9 cellular contexts compared by ENCODE assay signal in genomic region chr21:41396452-41397107, GRCh38. TPM values are rescaled to one million over a fixed set of nuclear protein-coding genes. Genes with fewer than 3 reads are reported as not detected.
A peak's percentile ranks its signal among the peaks of the same experiment; 100 is the strongest.
DNase-seq lines count a peak whose midpoint lies in the region; ATAC-seq, FAIRE-seq and TF ChIP-seq lines count a peak whose summit lies in the region.
"Had no signal": no experiment of that assay in that cellular context is flagged by ENCODE, and none has a peak within 500 bp of the region (broad histone marks: within the 10 kb centered on the region; RNA-seq: fewer than 3 reads in every experiment).

No MANE protein-coding gene starts in this region.

- CTCF ChIA-PET in mammary epithelial cell (lab: Charles Lee; ENCODE audit: low non-redundant PET): no interaction called here
- CTCF ChIA-PET in HepG2 (lab: Yijun Ruan, JAX; ENCODE audit: low intra/inter-chr PET ratio, low total read pairs): no interaction called here

- H3K27me3 ChIP-seq in mammary epithelial cell (ENCODE audit: insufficient read depth, low read length) (no peaks in the 10 kb centered on the region), HepG2 (ENCODE audit: control insufficient read depth in 1 of 2, insufficient read depth in 2 of 2, low read length in 2 of 2) (no peaks in the 10 kb centered on the region)

- DNase-seq in NB4 (ENCODE audit: low read depth) (peak; percentile 91), mammary epithelial cell (peak; percentile 8), HepG2 (ENCODE audit: low spot score) (no peak), ureter (ENCODE audit: low spot score) (peak; percentile 69), HPDE6-E6E7 (ENCODE audit: extremely low spot score) (no peak)
- DNase-seq in stimulated activated CD4-positive, alpha-beta T cell treated with anti-CD3 and anti-CD28 coated beads, Interleukin-2, amount 100 ng/mL, for 24 hours: no peak
- DNase-seq: NCI-H1694 had no signal

- H3K4me3 ChIP-seq in NB4 (ENCODE audit: low read depth, low read length): peak overlapping the region; percentile 0
- no peak overlapping the region for H3K4me3 ChIP-seq in mammary epithelial cell (replicated peaks in 1 of 3; ENCODE audit: insufficient read depth in 1 of 3, low read depth in 2 of 3, low read length in 3 of 3)
- no peak overlapping the region for H3K4me3 ChIP-seq in HepG2 (replicated peaks in 1 of 3; ENCODE audit: insufficient read depth in 1 of 3, low read depth in 2 of 3, low read length in 3 of 3)

- H3K4me1 ChIP-seq in mammary epithelial cell (ENCODE audit: insufficient read depth, low read length) (no peaks in the 10 kb centered on the region), HepG2 (ENCODE audit: insufficient read depth, low read length) (no peaks in the 10 kb centered on the region)

- TF ChIP-seq POLR2A in NB4 (IDR thresholded peaks at IDR 0.05; ENCODE audit: extremely low read depth, insufficient read length): no peak
- TF ChIP-seq POLR2A in HepG2 (IDR thresholded peaks at IDR 0.05; ENCODE audit: insufficient read depth in 1 of 2, low read depth in 2 of 2, low read length in 2 of 2): no peak

- no peaks in the 10 kb centered on the region for H3K36me3 ChIP-seq in mammary epithelial cell (ENCODE audit: insufficient read depth, low read length)
- peaks cover 2 to 30% of the 10 kb centered on the region in 2 experiments; a peak in 4 of 5 replicates for H3K36me3 ChIP-seq in HepG2 (replicated peaks in 1 of 2; ENCODE audit: control insufficient read depth in 1 of 2, insufficient read depth in 2 of 2, low read length in 2 of 2)

- H3K27ac ChIP-seq in mammary epithelial cell (ENCODE audit: insufficient read depth, low read depth, low read length) (no peak overlapping the region), HepG2 (ENCODE audit: extremely low read length, insufficient read depth, low read length) (no peak overlapping the region)

- dilution Hi-C loops in mammary epithelial cell (cut with HindIII; ENCODE audit: low sequenced_read_pairs): no loop called here

- 50% methylated on average over 10 of the region's 10 CpGs for WGBS in mammary epithelial cell (ENCODE audit: low coverage, missing lambda C conversion rate)
- 87% methylated on average over 8 of the region's 10 CpGs for WGBS in HepG2 (ENCODE audit: low lambda C conversion rate)

- TF ChIP-seq RAD21 in HepG2 (CRISPR knock-in tag; IDR thresholded peaks at IDR 0.05): no peak

- intact Hi-C loops in mammary epithelial cell (cut with micrococcal nuclease) (no loop called here), HepG2 (cut with micrococcal nuclease; ENCODE audit: unreplicated experiment) (no loop called here)

- H2AFZ ChIP-seq in mammary epithelial cell (ENCODE audit: low read depth, low read length) (no peak overlapping the region), HepG2 (ENCODE audit: low read length) (no peak overlapping the region)

- no peaks in the 10 kb centered on the region for H4K20me1 ChIP-seq in mammary epithelial cell (ENCODE audit: insufficient read depth, low read length)
- no peaks in the 10 kb centered on the region for H4K20me1 ChIP-seq in HepG2 (ENCODE audit: insufficient read depth, low read length)

- no peak overlapping the region for H3K4me2 ChIP-seq in mammary epithelial cell (ENCODE audit: insufficient read depth, low read depth, low read length)
- H3K4me2 ChIP-seq in HepG2 (ENCODE audit: low read depth, low read length): no peak overlapping the region

- H3K79me2 ChIP-seq in mammary epithelial cell (ENCODE audit: insufficient read depth, low read length) (no peaks in the 10 kb centered on the region), HepG2 (ENCODE audit: insufficient read depth, low read length) (no peaks in the 10 kb centered on the region)

- ATAC-seq in HepG2 (no peak), GM19452 (IDR thresholded peaks at IDR 0.05; ENCODE audit: unreplicated experiment) (no peak)
- ATAC-seq: T-cell had no signal

- H3K9me3 ChIP-seq in mammary epithelial cell (replicated peaks; ENCODE audit: insufficient read depth, low read length) (no peaks in the 10 kb centered on the region), HepG2 (ENCODE audit: low read length) (no peaks in the 10 kb centered on the region)

- no peak overlapping the region for H3K9ac ChIP-seq in mammary epithelial cell (ENCODE audit: insufficient read depth, low read length)
- no peak overlapping the region for H3K9ac ChIP-seq in HepG2 (ENCODE audit: insufficient read depth, low read depth, low read length)

- no peak for FAIRE-seq in HepG2 (lab: Jason Lieb, UNC)

- in situ Hi-C loops in mammary epithelial cell (cut with MboI; ENCODE audit: low sequenced_read_pairs in 2 of 2): no loop called here
- in situ Hi-C loops in HepG2 (cut with HindIII; ENCODE audit: extremely low pct_ligation_motif_present, low pct_unique_long_range_greater_than_20kb): no loop called here

- no peak for TF ChIP-seq EP300 in HepG2 (IDR thresholded peaks at IDR 0.05; ENCODE audit: low read depth in 2 of 2, low read length in 2 of 2)
- TF ChIP-seq EP300 in HepG2 (CRISPR knock-in tag; IDR thresholded peaks at IDR 0.05; ENCODE audit: borderline replicate concordance): no peak

- BruUV-seq in mammary epithelial cell (replicated peaks; lab: Mats Ljungman, UMichigan): no TSS peak
- BruUV-seq in HepG2 (replicated peaks; lab: Mats Ljungman, UMichigan): no TSS peak

- TF ChIP-seq CTCF in NB4 (IDR thresholded peaks at IDR 0.05; ENCODE audit: low read depth, low read length) (no peak), mammary epithelial cell (conservative IDR thresholded peaks at IDR 0.05 in 1 of 2, IDR thresholded peaks at IDR 0.05 in 1 of 2; ENCODE audit: extremely low read depth in 1 of 2, insufficient read depth in 1 of 2, low read depth in 1 of 2, low read length in 2 of 2) (no peak), HepG2 (CRISPR knock-in tag; IDR thresholded peaks at IDR 0.05) (no peak)

- POLR2A ChIA-PET in HepG2 (lab: Yijun Ruan, JAX): no interaction called here

TF ChIP-seq in HepG2, 621 proteins besides CTCF, POLR2A, EP300 and RAD21:
- no peak for TF ChIP-seq CAMTA2 (CRISPR knock-in tag; IDR thresholded peaks at IDR 0.05; ENCODE audit: borderline replicate concordance)
- TF ChIP-seq CEBPB (IDR thresholded peaks at IDR 0.05; ENCODE audit: borderline replicate concordance, low read depth, low read length): peak; percentile 50; the same call in 1 of the 2 replicates
- no peak for TF ChIP-seq ZNF792 (CRISPR knock-in tag; IDR thresholded peaks at IDR 0.05)

RNA-seq across cellular contexts. Expression of gene MX1, which starts 29.5 kb away (rescaled TPM):
- 10 to 100 TPM in 1 of 2 donors, 1 to 10 TPM in 1; 5.3 to 10.8 TPM for total RNA-seq in mammary epithelial cell
- 1.1 TPM for polyA plus RNA-seq in mammary epithelial cell
- 4.4 TPM for polyA minus RNA-seq in mammary epithelial cell
- total RNA-seq in HepG2 (2016; rRNA removed; fragmentation: Illumina TruSeq; extraction: Trizol): 5.8 and 6.5 TPM in 2 replicates
- total RNA-seq in HepG2 (2016; cell fraction: cytosol; rRNA removed; fragmentation: Illumina TruSeq; extraction: Trizol; ENCODE audit: low read depth): 0.91 and 1.5 TPM in 2 replicates
- total RNA-seq in HepG2 (2016; cell fraction: insoluble cytoplasmic fraction; rRNA removed; fragmentation: Illumina TruSeq; extraction: Trizol): 4.7 and 6.3 TPM in 2 replicates
- 2.0 and 2.5 TPM in 2 replicates for total RNA-seq in HepG2 (2016; cell fraction: membrane; rRNA removed; fragmentation: Illumina TruSeq; extraction: Trizol)
- 5.1 and 6.0 TPM in 2 replicates for total RNA-seq in HepG2 (2016; cell fraction: nucleus; rRNA removed; fragmentation: Illumina TruSeq; extraction: Trizol)
- polyA plus RNA-seq in HepG2 (2011; rRNA removed): 2.6 and 4.1 TPM in 2 replicates
- 1.9 and 3.3 TPM in 2 replicates for polyA plus RNA-seq in HepG2 (2011; cell fraction: cytosol; rRNA removed)
- polyA plus RNA-seq in HepG2 (2011; cell fraction: nucleus; rRNA removed): 10.6 and 13.3 TPM in 2 replicates
- polyA plus RNA-seq in HepG2 (2012): 3.1 and 3.2 TPM in 2 replicates
- 0.67 and 0.69 TPM in 2 replicates for polyA plus RNA-seq in HepG2 (2016; cell fraction: cytosol; fragmentation: Illumina TruSeq; extraction: Trizol; ENCODE audit: low read depth)
- polyA plus RNA-seq in HepG2 (2016; cell fraction: insoluble cytoplasmic fraction; fragmentation: Illumina TruSeq; extraction: Trizol; ENCODE audit: low read depth): 4.3 and 4.6 TPM in 2 replicates
- polyA plus RNA-seq in HepG2 (2016; cell fraction: membrane; fragmentation: Illumina TruSeq; extraction: Trizol; ENCODE audit: low read depth): 1.1 and 1.5 TPM in 2 replicates
- polyA plus RNA-seq in HepG2 (2016; cell fraction: nucleus; fragmentation: Illumina TruSeq; extraction: Trizol; ENCODE audit: insufficient read depth, low read depth): 6.6 and 7.4 TPM in 2 replicates
- 6.7 and 7.0 TPM in 2 replicates for polyA minus RNA-seq in HepG2 (2011; rRNA and poly(A)+ RNA removed; ENCODE audit: low replicate concordance)
- 2.9 and 4.3 TPM in 2 replicates for polyA minus RNA-seq in HepG2 (2011; cell fraction: cytosol; rRNA and poly(A)+ RNA removed)
- 8.6 and 13.1 TPM in 2 replicates for polyA minus RNA-seq in HepG2 (2011; cell fraction: nucleus; rRNA and poly(A)+ RNA removed)
- total RNA-seq in ureter: 43.8 TPM

RNA-seq across cellular contexts. Expression of gene MX2, which starts 34.8 kb away (rescaled TPM):
- not detected for total RNA-seq in mammary epithelial cell
- polyA plus RNA-seq in mammary epithelial cell: not detected
- polyA minus RNA-seq in mammary epithelial cell: not detected
- 35.7 and 46.9 TPM in 2 replicates for total RNA-seq in HepG2 (2016; rRNA removed; fragmentation: Illumina TruSeq; extraction: Trizol)
- 13.1 and 13.9 TPM in 2 replicates for total RNA-seq in HepG2 (2016; cell fraction: cytosol; rRNA removed; fragmentation: Illumina TruSeq; extraction: Trizol; ENCODE audit: low read depth)
- 36.0 and 40.4 TPM in 2 replicates for total RNA-seq in HepG2 (2016; cell fraction: insoluble cytoplasmic fraction; rRNA removed; fragmentation: Illumina TruSeq; extraction: Trizol)
- total RNA-seq in HepG2 (2016; cell fraction: membrane; rRNA removed; fragmentation: Illumina TruSeq; extraction: Trizol): 49.7 and 53.9 TPM in 2 replicates
- 22.1 and 28.5 TPM in 2 replicates for total RNA-seq in HepG2 (2016; cell fraction: nucleus; rRNA removed; fragmentation: Illumina TruSeq; extraction: Trizol)
- 24.0 and 26.3 TPM in 2 replicates for polyA plus RNA-seq in HepG2 (2011; rRNA removed)
- 19.7 and 23.1 TPM in 2 replicates for polyA plus RNA-seq in HepG2 (2011; cell fraction: cytosol; rRNA removed)
- polyA plus RNA-seq in HepG2 (2011; cell fraction: nucleus; rRNA removed): 20.8 and 25.8 TPM in 2 replicates
- polyA plus RNA-seq in HepG2 (2012): 21.5 and 22.7 TPM in 2 replicates
- polyA plus RNA-seq in HepG2 (2016; cell fraction: cytosol; fragmentation: Illumina TruSeq; extraction: Trizol; ENCODE audit: low read depth): 15.4 and 17.8 TPM in 2 replicates
- polyA plus RNA-seq in HepG2 (2016; cell fraction: insoluble cytoplasmic fraction; fragmentation: Illumina TruSeq; extraction: Trizol; ENCODE audit: low read depth): 34.6 and 40.6 TPM in 2 replicates
- 37.5 and 39.1 TPM in 2 replicates for polyA plus RNA-seq in HepG2 (2016; cell fraction: membrane; fragmentation: Illumina TruSeq; extraction: Trizol; ENCODE audit: low read depth)
- polyA plus RNA-seq in HepG2 (2016; cell fraction: nucleus; fragmentation: Illumina TruSeq; extraction: Trizol; ENCODE audit: insufficient read depth, low read depth): 26.6 and 29.1 TPM in 2 replicates
- polyA minus RNA-seq in HepG2 (2011; rRNA and poly(A)+ RNA removed; ENCODE audit: low replicate concordance): 0.21 and 25.1 TPM in 2 replicates
- polyA minus RNA-seq in HepG2 (2011; cell fraction: cytosol; rRNA and poly(A)+ RNA removed): 15.5 and 16.9 TPM in 2 replicates
- 45.6 and 52.1 TPM in 2 replicates for polyA minus RNA-seq in HepG2 (2011; cell fraction: nucleus; rRNA and poly(A)+ RNA removed)
- 18.9 TPM for total RNA-seq in ureter

Comparison
In these comparisons a context has a peak if more than half of its experiments do, and no peak if none do; other contexts are left out.
1. DNase-seq: peak in NB4 (single experiment), mammary epithelial cell (single experiment) and ureter (single experiment); none in HepG2 (single experiment), HPDE6-E6E7 (single experiment) and stimulated activated CD4-positive, alpha-beta T cell treated with anti-CD3 and anti-CD28 coated beads, Interleukin-2, amount 100 ng/mL, for 24 hours (0 of 2).
2. RNA of gene MX2, which starts 34.8 kb away (total RNA-seq): 13.1 to 53.9 TPM in HepG2 and 18.9 TPM in ureter (single experiment); not detected in mammary epithelial cell; every median in the first group is over 10 times any median in the second.